Comparison of ENCODE assay signal across 8 cellular contexts in the genomic region with DNA sequence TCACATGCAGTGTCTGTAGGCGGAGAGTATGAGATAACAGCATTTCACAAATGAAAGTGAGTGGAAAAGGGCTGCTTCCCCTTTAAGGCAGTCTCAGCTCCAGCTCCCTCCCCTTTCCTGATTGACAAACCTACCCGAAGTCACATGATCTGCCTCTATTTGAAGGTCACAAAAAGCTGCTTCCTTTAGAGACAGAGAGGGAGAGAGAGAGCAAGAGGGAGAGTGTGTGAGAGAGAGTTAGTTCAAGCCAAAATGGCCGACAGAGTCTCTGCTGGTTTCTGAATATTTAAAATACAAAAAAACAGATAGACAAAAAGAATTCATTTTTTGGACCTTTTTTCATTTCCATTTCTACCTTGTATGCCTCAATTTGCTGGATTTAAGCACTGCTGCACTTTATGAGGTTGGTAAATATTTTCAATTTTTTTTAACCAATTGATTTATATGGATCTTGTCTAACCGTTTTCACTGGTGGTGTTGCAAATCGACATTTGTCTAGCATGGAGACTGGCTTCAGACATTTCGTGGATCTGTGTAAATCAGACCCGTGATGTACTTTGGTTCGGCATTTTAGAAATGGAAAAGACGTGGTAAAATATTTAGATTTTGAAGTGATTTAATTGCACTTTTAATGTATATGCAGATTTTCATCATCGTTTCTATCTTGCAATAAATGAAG. TPM values are rescaled to one million over a fixed set of nuclear protein-coding genes. Genes with fewer than 3 reads are reported as not detected.
DNase-seq lines count a peak whose midpoint lies in the region; ATAC-seq and TF ChIP-seq lines count a peak whose summit lies in the region.

Gene TNRC6B (plus strand): TSS at position 188 of the 679 bp plus-strand sequence. CDS start 211 bp downstream, at position 399.

- H3K4me3 ChIP-seq in AG10803 (ENCODE audit: low read length) (peak within 1 kb of the TSS; percentile 73), kidney epithelial cell (ENCODE audit: low read depth, low read length) (peak within 1 kb of the TSS; percentile 71)

- no peaks in the 10 kb centered on the region for H3K36me3 ChIP-seq in kidney epithelial cell (ENCODE audit: control insufficient read depth, insufficient read depth, low read length)

- ATAC-seq in GM19025 (IDR thresholded peaks at IDR 0.05; ENCODE audit: low read depth, unreplicated experiment) (peak; percentile 92), HG03342 (IDR thresholded peaks at IDR 0.05; ENCODE audit: unreplicated experiment) (peak; percentile 79)

- TF ChIP-seq CTCF in AG10803 (conservative IDR thresholded peaks at IDR 0.05; ENCODE audit: low read length) (no peak), kidney epithelial cell (IDR thresholded peaks at IDR 0.05; ENCODE audit: insufficient read depth, low read length, poor library complexity, severe bottlenecking) (no peak)

- no peaks in the 10 kb centered on the region for H3K27me3 ChIP-seq in kidney epithelial cell (ENCODE audit: control insufficient read depth, insufficient read depth, low read length)

- peak within 1 kb of the TSS; percentile 91 for H3K27ac ChIP-seq in cingulate gyrus (ENCODE audit: low read depth, low read length)

- peak; percentile 97 for DNase-seq in AG10803 (ENCODE audit: low read depth)
- peak; percentile 88 to 93 for DNase-seq in NCI-H446 (lab: John Stamatoyannopoulos, UW)
- DNase-seq in activated CD4-positive, CD25-positive, alpha-beta regulatory T cell (lab: John Stamatoyannopoulos, UW), result peak; percentile 16 to 43 (median 37)
- peak; percentile 96 for DNase-seq in kidney epithelial cell (ENCODE audit: low read depth)
- peak; percentile 65 to 70 for DNase-seq in stimulated activated CD4-positive, alpha-beta T cell treated with anti-CD3 and anti-CD28 coated beads, Interleukin-15, amount 100 ng/mL, for 48 hours (ENCODE audit: low read depth in 2 of 2)

RNA-seq across cellular contexts. Expression of gene TNRC6B, which starts in this region (rescaled TPM):
- 24.9 and 26.7 TPM in 2 replicates for total RNA-seq in kidney epithelial cell

Comparison
In these comparisons a context has a peak if more than half of its experiments do, and no peak if none do; other contexts are left out.
1. Peak in every context shown above with its lines: DNase-seq, ATAC-seq, H3K4me3 ChIP-seq and H3K27ac ChIP-seq.
2. DNase-seq: peak in every context shown above with its lines; median percentile 97 in AG10803; 96 in kidney epithelial cell; 90 in NCI-H446; 68 in stimulated activated CD4-positive, alpha-beta T cell treated with anti-CD3 and anti-CD28 coated beads, Interleukin-15, amount 100 ng/mL, for 48 hours; 37 in activated CD4-positive, CD25-positive, alpha-beta regulatory T cell.